In genomic region chr13:80428344-80429096, GRCh38 we compare ENCODE assay signal across 21 cellular contexts.
"Had no signal": no experiment of that assay in that cellular context is flagged by ENCODE, and none has a peak within 500 bp of the region (broad histone marks: within the 10 kb centered on the region; RNA-seq: fewer than 3 reads in every experiment).

No MANE protein-coding gene starts in this region.

- H3K4me1 ChIP-seq: body of pancreas, tibial artery, vagina had no signal

- H3K27me3 ChIP-seq: body of pancreas, dorsolateral prefrontal cortex, tibial artery, vagina had no signal

- H3K9me3 ChIP-seq: vagina had no signal

- H3K4me3 ChIP-seq: body of pancreas, dorsolateral prefrontal cortex, tibial artery, vagina had no signal

- H3K27ac ChIP-seq: body of pancreas, dorsolateral prefrontal cortex, tibial artery, vagina had no signal

- ATAC-seq: activated CD8-positive, alpha-beta T cell treated with anti-CD3 and anti-CD28 coated beads, Interleukin-2, amount 10 ng/mL, durations not matched to agents 7 days and 5 days; body of pancreas had no signal

- DNase-seq: activated B cell treated with CpG ODN at 0.5 μM for 24 hours; activated CD4-positive, alpha-beta T cell treated with anti-CD3 and anti-CD28 coated beads, Interleukin-2, amount 10 ng/mL, durations not matched to agents 24 days and 14 days; activated CD8-positive, alpha-beta T cell treated with anti-CD3 and anti-CD28 coated beads, Interleukin-2, amount 10 ng/mL, durations not matched to agents 7 days and 5 days; activated naive CD4-positive, alpha-beta T cell treated with Interleukin-2 at 50 U/mL for 16 hours; activated T-cell treated with anti-CD3 and anti-CD28 coated beads, Interleukin-2, amount 50 U/mL, for 24 hours; body of pancreas; dorsolateral prefrontal cortex; foreskin fibroblast; glutamatergic neuron; hippocampal formation; islet precursor cell; mammary epithelial cell; midbrain; nephron progenitor cell; stimulated activated CD4-positive, alpha-beta T cell treated with anti-CD3 and anti-CD28 coated beads, Interleukin-12 subunit alpha, Interleukin-12 subunit beta, amount 100 ng/mL, for 4 hours; stimulated activated CD4-positive, alpha-beta T cell treated with anti-CD3 and anti-CD28 coated beads, Interleukin-1b, Interleukin-23, amount 100 ng/mL, for 48 hours; stimulated activated CD8-positive, alpha-beta memory T cell treated with anti-CD3 and anti-CD28 coated beads, Interleukin-4, amount 100 ng/mL, for 48 hours; stimulated activated naive CD4-positive, alpha-beta T cell; substantia nigra; tibial artery had no signal

- H3K36me3 ChIP-seq: tibial artery, vagina had no signal
